ENCODE assay signal across 9 cellular contexts in the genomic region with DNA sequence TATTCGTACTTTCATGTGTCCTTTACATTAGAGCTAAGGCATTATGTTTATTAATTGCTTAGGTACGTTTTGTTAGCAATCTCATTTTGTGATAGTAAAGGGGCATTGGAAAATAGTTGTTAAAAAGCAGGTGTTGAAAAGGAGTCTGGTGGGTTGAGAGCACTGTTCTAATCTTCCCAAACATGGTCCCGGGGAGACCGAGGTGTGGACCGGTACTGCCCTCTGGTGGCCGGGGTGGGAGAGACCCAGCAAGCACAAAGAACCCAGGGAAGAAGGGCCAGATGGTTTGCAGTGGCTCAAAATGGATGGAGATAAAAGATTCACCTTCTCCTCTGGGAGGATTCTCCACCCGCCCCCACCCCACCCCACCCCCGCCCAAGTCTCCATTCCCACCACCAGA. TPM values are rescaled to one million over a fixed set of nuclear protein-coding genes. Genes with fewer than 3 reads are reported as not detected.
DNase-seq lines count a peak whose midpoint lies in the region; ATAC-seq, FAIRE-seq and TF ChIP-seq lines count a peak whose summit lies in the region.
"Had no signal": no experiment of that assay in that cellular context is flagged by ENCODE, and none has a peak within 500 bp of the region (broad histone marks: within the 10 kb centered on the region; RNA-seq: fewer than 3 reads in every experiment).

No MANE protein-coding gene starts in this region.

- H3K27ac ChIP-seq in HepG2 (ENCODE audit: extremely low read length, insufficient read depth, low read length), result no peak overlapping the region

- no peak for TF ChIP-seq EP300 in HepG2 (IDR thresholded peaks at IDR 0.05; ENCODE audit: low read depth in 2 of 2, low read length in 2 of 2)
- no peak for TF ChIP-seq EP300 in HepG2 (CRISPR knock-in tag; IDR thresholded peaks at IDR 0.05; ENCODE audit: borderline replicate concordance)

- H3K4me1 ChIP-seq in HepG2 (ENCODE audit: insufficient read depth, low read length), result no peaks in the 10 kb centered on the region

- H3K9me3 ChIP-seq in HepG2 (ENCODE audit: low read length), result no peaks in the 10 kb centered on the region

- H2AFZ ChIP-seq in HepG2 (ENCODE audit: low read length), result no peak overlapping the region

- ATAC-seq in GM21619 (IDR thresholded peaks at IDR 0.05; ENCODE audit: unreplicated experiment) (peak; percentile 58), HepG2 (peak; percentile 90)
- ATAC-seq in central memory CD8-positive, alpha-beta T cell (replicated peaks; ENCODE audit: extremely low read depth, poor library complexity, severe bottlenecking), result peak; percentile 82

- peaks cover 24% of the 10 kb centered on the region for H3K36me3 Mint-ChIP-seq in central memory CD8-positive, alpha-beta T cell (ENCODE audit: insufficient read depth)

- peak; percentile 85 for TF ChIP-seq RAD21 in HepG2 (CRISPR knock-in tag; IDR thresholded peaks at IDR 0.05)

- CTCF ChIA-PET in HepG2 (lab: Yijun Ruan, JAX; ENCODE audit: low intra/inter-chr PET ratio, low total read pairs), result interaction anchor here (1.3 to 3.8 kb wide), 3 partner anchors 28 to 110 kb away, joined by 7 to 51 read pairs (median 9); partner anchors contain the start of genes FRMD3 and IDNK

- peaks cover 8 to 16% of the 10 kb centered on the region in 2 experiments; a peak in 4 of 5 replicates for H3K36me3 ChIP-seq in HepG2 (replicated peaks in 1 of 2; ENCODE audit: control insufficient read depth in 1 of 2, insufficient read depth in 2 of 2, low read length in 2 of 2)

- in situ Hi-C loops in HepG2 (cut with HindIII; ENCODE audit: extremely low pct_ligation_motif_present, low pct_unique_long_range_greater_than_20kb), result no loop called here

- no peaks in the 10 kb centered on the region for H3K27me3 ChIP-seq in HepG2 (ENCODE audit: control insufficient read depth in 1 of 2, insufficient read depth in 2 of 2, low read length in 2 of 2)

- no peak overlapping the region for H3K4me3 Mint-ChIP-seq in central memory CD8-positive, alpha-beta T cell
- H3K4me3 Mint-ChIP-seq: T-helper 1 cell treated with Interleukin-12 subunit alpha and Interleukin-12 subunit beta and Interleukin-4 antibody, amounts not matched to agents 30 μg/mL and 1 μg/mL, for 36 hours had no signal

- FAIRE-seq in HepG2 (lab: Jason Lieb, UNC), result peak; percentile 85

- no peaks in the 10 kb centered on the region for H3K27me3 Mint-ChIP-seq in central memory CD8-positive, alpha-beta T cell

- no peaks in the 10 kb centered on the region for H4K20me1 ChIP-seq in HepG2 (ENCODE audit: insufficient read depth, low read length)

- TF ChIP-seq POLR2A in HepG2 (IDR thresholded peaks at IDR 0.05; ENCODE audit: insufficient read depth in 1 of 2, low read depth in 2 of 2, low read length in 2 of 2), result no peak

- H3K9me3 Mint-ChIP-seq in central memory CD8-positive, alpha-beta T cell, result no peaks in the 10 kb centered on the region
- H3K9me3 Mint-ChIP-seq: T-helper 1 cell treated with Interleukin-12 subunit alpha and Interleukin-12 subunit beta and Interleukin-4 antibody, amounts not matched to agents 30 μg/mL and 1 μg/mL, for 36 hours had no signal

- DNase-seq in COR-L47 (lab: John Stamatoyannopoulos, UW), result peak; percentile 49
- peak; percentile 45 for DNase-seq in NCI-H146 (lab: John Stamatoyannopoulos, UW)
- peak; percentile 65 to 69 for DNase-seq in activated CD4-positive, alpha-beta T cell treated with anti-CD3 and anti-CD28 coated beads for 24 hours (ENCODE audit: low read depth in 2 of 2)
- peak; percentile 61 to 68 for DNase-seq in central memory CD8-positive, alpha-beta T cell (ENCODE audit: low spot score in 2 of 2)
- DNase-seq in HepG2 (ENCODE audit: low spot score), result peak; percentile 51
- DNase-seq in stimulated activated CD8-positive, alpha-beta memory T cell treated with anti-CD3 and anti-CD28 coated beads, Interleukin-12 subunit alpha, Interleukin-12 subunit beta, amount 100 ng/mL, for 1 hour (ENCODE audit: low read depth), result peak; percentile 53
- DNase-seq in NK-92 (lab: John Stamatoyannopoulos, UW; ENCODE audit: unreplicated experiment), result no peak

- no peaks in the 10 kb centered on the region for H3K4me1 Mint-ChIP-seq in central memory CD8-positive, alpha-beta T cell

- no TSS peak for BruUV-seq in HepG2 (replicated peaks; lab: Mats Ljungman, UMichigan)

- intact Hi-C loops in HepG2 (cut with micrococcal nuclease; ENCODE audit: unreplicated experiment), result loop anchor here (1.0 kb wide), 2 partner anchors 28 to 66 kb away; no protein-coding TSS in a partner anchor

- no peaks in the 10 kb centered on the region for H3K79me2 ChIP-seq in HepG2 (ENCODE audit: insufficient read depth, low read length)

- POLR2A ChIA-PET in HepG2 (lab: Yijun Ruan, JAX), result interaction anchor here (1.3 to 1.8 kb wide), 2 partner anchors 26 to 28 kb away, joined by 9 to 16 read pairs; partner anchors contain the start of gene IDNK

- peak; percentile 93 for TF ChIP-seq CTCF in HepG2 (CRISPR knock-in tag; IDR thresholded peaks at IDR 0.05)

- H3K4me2 ChIP-seq in HepG2 (ENCODE audit: low read depth, low read length), result no peak overlapping the region

- no peak overlapping the region for H3K4me3 ChIP-seq in HepG2 (replicated peaks in 1 of 3; ENCODE audit: insufficient read depth in 1 of 3, low read depth in 2 of 3, low read length in 3 of 3)

- no peak overlapping the region for H3K27ac Mint-ChIP-seq in central memory CD8-positive, alpha-beta T cell (ENCODE audit: low read depth)
- H3K27ac Mint-ChIP-seq: T-helper 1 cell treated with Interleukin-12 subunit alpha and Interleukin-12 subunit beta and Interleukin-4 antibody, amounts not matched to agents 30 μg/mL and 1 μg/mL, for 36 hours had no signal

- WGBS in HepG2 (ENCODE audit: low lambda C conversion rate), result 18% methylated on average over 8 of the region's 8 CpGs

- no peak overlapping the region for H3K9ac ChIP-seq in HepG2 (ENCODE audit: insufficient read depth, low read depth, low read length)

RNA-seq across cellular contexts. Expression of gene IDNK, which starts 26.1 kb away (rescaled TPM):
- total RNA-seq in HepG2 (2016; rRNA removed; fragmentation: Illumina TruSeq; extraction: Trizol), result 4.8 and 6.3 TPM in 2 replicates
- total RNA-seq in HepG2 (2016; cell fraction: cytosol; rRNA removed; fragmentation: Illumina TruSeq; extraction: Trizol; ENCODE audit: low read depth), result 9.3 and 10.6 TPM in 2 replicates
- 4.5 and 4.6 TPM in 2 replicates for total RNA-seq in HepG2 (2016; cell fraction: insoluble cytoplasmic fraction; rRNA removed; fragmentation: Illumina TruSeq; extraction: Trizol)
- total RNA-seq in HepG2 (2016; cell fraction: membrane; rRNA removed; fragmentation: Illumina TruSeq; extraction: Trizol), result 9.1 and 12.0 TPM in 2 replicates
- total RNA-seq in HepG2 (2016; cell fraction: nucleus; rRNA removed; fragmentation: Illumina TruSeq; extraction: Trizol), result 2.9 and 4.7 TPM in 2 replicates
- 2.7 and 3.1 TPM in 2 replicates for polyA plus RNA-seq in HepG2 (2011; rRNA removed)
- 2.1 and 2.8 TPM in 2 replicates for polyA plus RNA-seq in HepG2 (2011; cell fraction: cytosol; rRNA removed)
- polyA plus RNA-seq in HepG2 (2011; cell fraction: nucleus; rRNA removed), result 2.7 and 3.4 TPM in 2 replicates
- polyA plus RNA-seq in HepG2 (2012), result 2.6 and 6.6 TPM in 2 replicates
- 12.6 and 13.6 TPM in 2 replicates for polyA plus RNA-seq in HepG2 (2016; cell fraction: cytosol; fragmentation: Illumina TruSeq; extraction: Trizol; ENCODE audit: low read depth)
- polyA plus RNA-seq in HepG2 (2016; cell fraction: insoluble cytoplasmic fraction; fragmentation: Illumina TruSeq; extraction: Trizol; ENCODE audit: low read depth), result 3.8 and 4.8 TPM in 2 replicates
- 8.6 and 10.0 TPM in 2 replicates for polyA plus RNA-seq in HepG2 (2016; cell fraction: membrane; fragmentation: Illumina TruSeq; extraction: Trizol; ENCODE audit: low read depth)
- 5.4 and 5.8 TPM in 2 replicates for polyA plus RNA-seq in HepG2 (2016; cell fraction: nucleus; fragmentation: Illumina TruSeq; extraction: Trizol; ENCODE audit: insufficient read depth, low read depth)
- 0.90 and 2.6 TPM in 2 replicates for polyA minus RNA-seq in HepG2 (2011; rRNA and poly(A)+ RNA removed; ENCODE audit: low replicate concordance)
- polyA minus RNA-seq in HepG2 (2011; cell fraction: cytosol; rRNA and poly(A)+ RNA removed), result 0.79 and 2.3 TPM in 2 replicates
- polyA minus RNA-seq in HepG2 (2011; cell fraction: nucleus; rRNA and poly(A)+ RNA removed), result 1.7 and 2.5 TPM in 2 replicates

RNA-seq across cellular contexts. Expression of gene UBQLN1, which starts 58.7 kb away (rescaled TPM):
- 83.8 and 99.6 TPM in 2 replicates for total RNA-seq in HepG2 (2016; rRNA removed; fragmentation: Illumina TruSeq; extraction: Trizol)
- 108 and 112 TPM in 2 replicates for total RNA-seq in HepG2 (2016; cell fraction: cytosol; rRNA removed; fragmentation: Illumina TruSeq; extraction: Trizol; ENCODE audit: low read depth)
- total RNA-seq in HepG2 (2016; cell fraction: insoluble cytoplasmic fraction; rRNA removed; fragmentation: Illumina TruSeq; extraction: Trizol), result 84.3 and 103 TPM in 2 replicates
- 88.3 and 91.3 TPM in 2 replicates for total RNA-seq in HepG2 (2016; cell fraction: membrane; rRNA removed; fragmentation: Illumina TruSeq; extraction: Trizol)
- total RNA-seq in HepG2 (2016; cell fraction: nucleus; rRNA removed; fragmentation: Illumina TruSeq; extraction: Trizol), result 67.3 and 76.3 TPM in 2 replicates
- polyA plus RNA-seq in HepG2 (2011; rRNA removed), result 78.1 and 85.7 TPM in 2 replicates
- 41.6 and 51.6 TPM in 2 replicates for polyA plus RNA-seq in HepG2 (2011; cell fraction: cytosol; rRNA removed)
- 37.0 and 39.5 TPM in 2 replicates for polyA plus RNA-seq in HepG2 (2011; cell fraction: nucleus; rRNA removed)
- 61.9 and 66.8 TPM in 2 replicates for polyA plus RNA-seq in HepG2 (2012)
- polyA plus RNA-seq in HepG2 (2016; cell fraction: cytosol; fragmentation: Illumina TruSeq; extraction: Trizol; ENCODE audit: low read depth), result 9.8 and 12.9 TPM in 2 replicates
- polyA plus RNA-seq in HepG2 (2016; cell fraction: insoluble cytoplasmic fraction; fragmentation: Illumina TruSeq; extraction: Trizol; ENCODE audit: low read depth), result 96.5 and 97.5 TPM in 2 replicates
- 29.4 and 30.1 TPM in 2 replicates for polyA plus RNA-seq in HepG2 (2016; cell fraction: membrane; fragmentation: Illumina TruSeq; extraction: Trizol; ENCODE audit: low read depth)
- 54.4 and 58.0 TPM in 2 replicates for polyA plus RNA-seq in HepG2 (2016; cell fraction: nucleus; fragmentation: Illumina TruSeq; extraction: Trizol; ENCODE audit: insufficient read depth, low read depth)
- 138 and 314 TPM in 2 replicates for polyA minus RNA-seq in HepG2 (2011; rRNA and poly(A)+ RNA removed; ENCODE audit: low replicate concordance)
- polyA minus RNA-seq in HepG2 (2011; cell fraction: cytosol; rRNA and poly(A)+ RNA removed), result 92.2 and 96.8 TPM in 2 replicates
- 133 and 151 TPM in 2 replicates for polyA minus RNA-seq in HepG2 (2011; cell fraction: nucleus; rRNA and poly(A)+ RNA removed)
